12 cellular contexts compared by ENCODE assay signal in genomic region chr6:5120011-5120410, GRCh38. TPM values are rescaled to one million over a fixed set of nuclear protein-coding genes. Genes with fewer than 3 reads are reported as not detected.
"Had no signal": no experiment of that assay in that cellular context is flagged by ENCODE, and none has a peak within 500 bp of the region (broad histone marks: within the 10 kb centered on the region; RNA-seq: fewer than 3 reads in every experiment).

No MANE protein-coding gene starts in this region.

- H3K9me3 ChIP-seq: HAP-1 had no signal

- H3K4me1 ChIP-seq: HAP-1 had no signal

- H3K4me2 ChIP-seq: GM23338 had no signal

- H2AFZ ChIP-seq: GM23248, GM23338 had no signal

- ATAC-seq: GM23338, HCT116 had no signal

- FAIRE-seq: H1, H54 had no signal

- H3K4me3 ChIP-seq: GM23248, GM23338, HAP-1 had no signal

- H3K27ac ChIP-seq: GM23248 had no signal

- H3K36me3 ChIP-seq: HAP-1 had no signal

- DNase-seq: GM23248, GOT3, H7, H9, HCEC 1CT, HFFc6 had no signal

- H3K9ac ChIP-seq: GM23248 had no signal

RNA-seq across cellular contexts. Expression of gene PPP1R3G, which starts 34.9 kb away (rescaled TPM):
- total RNA-seq: H4, H9 had no signal
